Comparison of ENCODE assay signal across 26 cellular contexts in the genomic region with DNA sequence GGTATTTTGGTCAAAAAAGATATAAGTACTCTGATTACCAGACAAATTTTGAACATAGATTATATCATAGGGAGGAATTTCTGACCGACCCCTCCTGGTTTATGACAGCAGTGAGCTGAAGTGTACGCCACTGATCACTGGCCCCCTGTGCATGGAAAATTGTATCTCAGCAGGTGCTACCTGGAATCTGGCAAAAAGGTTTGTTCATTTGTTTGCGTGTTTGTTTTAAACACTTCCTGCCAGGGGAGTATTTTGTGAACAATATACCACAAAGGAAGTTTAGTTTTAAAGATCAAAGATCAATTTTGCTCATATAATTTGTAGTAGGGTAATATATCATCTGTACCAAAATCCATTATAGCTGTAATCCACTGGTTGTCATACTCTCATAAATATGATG.
A peak's percentile ranks its signal among the peaks of the same experiment; 100 is the strongest.
DNase-seq lines count a peak whose midpoint lies in the region; ATAC-seq and TF ChIP-seq lines count a peak whose summit lies in the region.
"Had no signal": no experiment of that assay in that cellular context is flagged by ENCODE, and none has a peak within 500 bp of the region (broad histone marks: within the 10 kb centered on the region; RNA-seq: fewer than 3 reads in every experiment).

No MANE protein-coding gene starts in this region.

- no peaks in the 10 kb centered on the region for H3K9me3 ChIP-seq in sigmoid colon
- H3K9me3 ChIP-seq: A549, ovary had no signal

- H3K4me1 ChIP-seq in ACC112 (ENCODE audit: control insufficient read depth, insufficient read depth, low read length, unreplicated experiment) = no peaks in the 10 kb centered on the region
- H3K4me1 ChIP-seq in sigmoid colon = no peaks in the 10 kb centered on the region
- H3K4me1 ChIP-seq: A549, esophagus squamous epithelium, tibial artery had no signal

- no peak for ATAC-seq in HG03159 (IDR thresholded peaks at IDR 0.05; ENCODE audit: unreplicated experiment)
- ATAC-seq: A549; activated CD4-positive, alpha-beta T cell treated with anti-CD3 and anti-CD28 coated beads for 36 hours; CD8-positive, alpha-beta T cell; mucosa of descending colon; natural killer cell treated with Interleukin-12 subunit alpha and Interleukin-12 subunit beta and Interleukin-15 and Interleukin-18, amount 100 ng/mL, for 72 hours had no signal

- TF ChIP-seq CTCF in sigmoid colon (IDR thresholded peaks at IDR 0.05) = no peak

- no peaks in the 10 kb centered on the region for H3K4me1 Mint-ChIP-seq in activated naive CD4-positive, alpha-beta T cell treated with anti-CD3 and anti-CD28 coated beads for 36 hours (ENCODE audit: low read depth)
- H3K4me1 Mint-ChIP-seq: activated CD4-positive, alpha-beta T cell treated with anti-CD3 and anti-CD28 coated beads for 36 hours; central memory CD8-positive, alpha-beta T cell had no signal

- TF ChIP-seq EP300 in Ishikawa (IDR thresholded peaks at IDR 0.05; ENCODE audit: borderline replicate concordance) (peak; percentile 85), sigmoid colon (IDR thresholded peaks at IDR 0.05) (no peak)

- H3K27ac ChIP-seq in ACC112 (ENCODE audit: low read depth, low read length) (no peak overlapping the region), sigmoid colon (no peak overlapping the region)
- H3K27ac ChIP-seq: A549, esophagus squamous epithelium, ovary, RWPE1, tibial artery had no signal

- no peak overlapping the region for H3K27ac Mint-ChIP-seq in activated naive CD4-positive, alpha-beta T cell treated with anti-CD3 and anti-CD28 coated beads for 36 hours
- H3K27ac Mint-ChIP-seq: activated CD4-positive, alpha-beta T cell treated with anti-CD3 and anti-CD28 coated beads for 36 hours; activated T-cell treated with anti-CD3 and anti-CD28 coated beads, Interleukin-2, amount 50 U/mL, for 24 hours; CD8-positive, alpha-beta T cell; natural killer cell treated with Interleukin-12 subunit alpha and Interleukin-12 subunit beta and Interleukin-15 and Interleukin-18, amount 100 ng/mL, for 72 hours; stimulated activated naive CD8-positive, alpha-beta T cell treated with anti-CD3 and anti-CD28 coated beads, Interleukin-15, Interleukin-2, amounts not matched to agents 100 ng/mL and 50 ng/mL, for 24 hours had no signal

- no peaks in the 10 kb centered on the region for H3K27me3 ChIP-seq in ACC112 (ENCODE audit: insufficient read depth, low read length)
- no peaks in the 10 kb centered on the region for H3K27me3 ChIP-seq in sigmoid colon
- H3K27me3 ChIP-seq: esophagus squamous epithelium, ovary, tibial artery had no signal

- H3K9me3 Mint-ChIP-seq in activated naive CD4-positive, alpha-beta T cell treated with anti-CD3 and anti-CD28 coated beads for 36 hours = peaks cover 8% of the 10 kb centered on the region

- H3K36me3 ChIP-seq in ACC112 (ENCODE audit: insufficient read depth, low read length) (no peaks in the 10 kb centered on the region), sigmoid colon (no peaks in the 10 kb centered on the region)
- H3K36me3 ChIP-seq: esophagus squamous epithelium, ovary, tibial artery had no signal

- no peak overlapping the region for H3K4me3 ChIP-seq in ACC112 (ENCODE audit: low read depth, low read length)
- H3K4me3 ChIP-seq in sigmoid colon = no peak overlapping the region
- H3K4me3 ChIP-seq: A549, esophagus squamous epithelium, lung, mucosa of descending colon, ovary, tibial artery had no signal

- TF ChIP-seq POLR2A in sigmoid colon (IDR thresholded peaks at IDR 0.05) = no peak

- CTCF ChIA-PET in activated naive CD4-positive, alpha-beta T cell treated with anti-CD3 and anti-CD28 coated beads for 36 hours (lab: Charles Lee) = no interaction called here

- H3K36me3 Mint-ChIP-seq in activated naive CD4-positive, alpha-beta T cell treated with anti-CD3 and anti-CD28 coated beads for 36 hours (ENCODE audit: low read depth) = peaks cover 2% of the 10 kb centered on the region
- H3K36me3 Mint-ChIP-seq: CD8-positive, alpha-beta T cell had no signal

- DNase-seq in NCI-H2029 (lab: John Stamatoyannopoulos, UW) (peak; percentile 31), NCI-H748 (lab: John Stamatoyannopoulos, UW; ENCODE audit: unreplicated experiment) (peak; percentile 85), sigmoid colon (no peak), SKM-1 treated with dmso at 0.1 percent for 144 hours (lab: John Stamatoyannopoulos, UW; ENCODE audit: unreplicated experiment) (no peak)
- DNase-seq in activated naive CD4-positive, alpha-beta T cell treated with anti-CD3 and anti-CD28 coated beads for 36 hours = no peak
- DNase-seq: activated CD4-positive, alpha-beta T cell treated with anti-CD3 and anti-CD28 coated beads for 36 hours; activated T-cell treated with anti-CD3 and anti-CD28 coated beads, Interleukin-2, amount 50 U/mL, for 24 hours; CD8-positive, alpha-beta T cell; dermis blood vessel endothelial cell; DND-41; esophagus squamous epithelium; foreskin melanocyte; mucosa of descending colon; ovary; SK-N-SH; small intestine; tibial artery had no signal

- intact Hi-C loops in sigmoid colon (cut with DNase I) = no loop called here
- intact Hi-C loops in activated naive CD4-positive, alpha-beta T cell treated with anti-CD3 and anti-CD28 coated beads for 36 hours (cut with micrococcal nuclease) = no loop called here

- peak overlapping the region; percentile 70 for H2AFZ ChIP-seq in ACC112 (ENCODE audit: low read length, unreplicated experiment)

- 10 to 64% methylated on average over 3 of the region's 3 CpGs for WGBS in sigmoid colon, 2 donors

- no peaks in the 10 kb centered on the region for H3K27me3 Mint-ChIP-seq in activated naive CD4-positive, alpha-beta T cell treated with anti-CD3 and anti-CD28 coated beads for 36 hours (ENCODE audit: low read depth)
- H3K27me3 Mint-ChIP-seq: activated CD4-positive, alpha-beta T cell treated with anti-CD3 and anti-CD28 coated beads for 36 hours; activated T-cell treated with anti-CD3 and anti-CD28 coated beads, Interleukin-2, amount 50 U/mL, for 24 hours; central memory CD8-positive, alpha-beta T cell; natural killer cell treated with Interleukin-12 subunit alpha and Interleukin-12 subunit beta and Interleukin-15 and Interleukin-18, amount 100 ng/mL, for 72 hours; stimulated activated naive CD8-positive, alpha-beta T cell treated with anti-CD3 and anti-CD28 coated beads, Interleukin-15, Interleukin-2, amounts not matched to agents 100 ng/mL and 50 ng/mL, for 24 hours had no signal

- H3K4me3 Mint-ChIP-seq in activated naive CD4-positive, alpha-beta T cell treated with anti-CD3 and anti-CD28 coated beads for 36 hours = no peak overlapping the region
- H3K4me3 Mint-ChIP-seq: activated CD4-positive, alpha-beta T cell treated with anti-CD3 and anti-CD28 coated beads for 36 hours; activated T-cell treated with anti-CD3 and anti-CD28 coated beads, Interleukin-2, amount 50 U/mL, for 24 hours; CD8-positive, alpha-beta T cell; central memory CD8-positive, alpha-beta T cell; natural killer cell treated with Interleukin-12 subunit alpha and Interleukin-12 subunit beta and Interleukin-15 and Interleukin-18, amount 100 ng/mL, for 72 hours; stimulated activated naive CD8-positive, alpha-beta T cell treated with anti-CD3 and anti-CD28 coated beads, Interleukin-15, Interleukin-2, amounts not matched to agents 100 ng/mL and 50 ng/mL, for 24 hours had no signal

- H3K79me2 ChIP-seq in ACC112 (ENCODE audit: control insufficient read depth, insufficient read depth, low read length, unreplicated experiment) = no peaks in the 10 kb centered on the region

- TF ChIP-seq RAD21 in Ishikawa (IDR thresholded peaks at IDR 0.05; ENCODE audit: low read depth) = no peak

TF ChIP-seq in Ishikawa, 13 proteins besides CTCF, POLR2A, EP300 and RAD21:
- TF ChIP-seq FOXM1 (IDR thresholded peaks at IDR 0.05; ENCODE audit: borderline replicate concordance, low read depth) (peak; percentile 86), NFIC (IDR thresholded peaks at IDR 0.05) (peak; percentile 62), TEAD4 (IDR thresholded peaks at IDR 0.05) (peak; percentile 58; the same call in 1 of the 2 replicates), EGR1 (IDR thresholded peaks at IDR 0.05) (no peak; the same call in 1 of the 2 replicates), TCF12 (IDR thresholded peaks at IDR 0.05; ENCODE audit: low read depth) (peak; percentile 81)
- TF ChIP-seq, protein P1, sequence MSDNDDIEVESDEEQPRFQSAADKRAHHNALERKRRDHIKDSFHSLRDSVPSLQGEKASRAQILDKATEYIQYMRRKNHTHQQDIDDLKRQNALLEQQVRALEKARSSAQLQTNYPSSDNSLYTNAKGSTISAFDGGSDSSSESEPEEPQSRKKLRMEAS (IDR thresholded peaks at IDR 0.05) = no peak

Comparison
In these comparisons a context has a peak if more than half of its experiments do, and no peak if none do; other contexts are left out.
1. DNase-seq: peak in NCI-H2029 (single experiment) and NCI-H748 (single experiment); none in sigmoid colon (single experiment), SKM-1 treated with dmso at 0.1 percent for 144 hours (single experiment) and activated naive CD4-positive, alpha-beta T cell treated with anti-CD3 and anti-CD28 coated beads for 36 hours (single experiment).